In the genomic region with DNA sequence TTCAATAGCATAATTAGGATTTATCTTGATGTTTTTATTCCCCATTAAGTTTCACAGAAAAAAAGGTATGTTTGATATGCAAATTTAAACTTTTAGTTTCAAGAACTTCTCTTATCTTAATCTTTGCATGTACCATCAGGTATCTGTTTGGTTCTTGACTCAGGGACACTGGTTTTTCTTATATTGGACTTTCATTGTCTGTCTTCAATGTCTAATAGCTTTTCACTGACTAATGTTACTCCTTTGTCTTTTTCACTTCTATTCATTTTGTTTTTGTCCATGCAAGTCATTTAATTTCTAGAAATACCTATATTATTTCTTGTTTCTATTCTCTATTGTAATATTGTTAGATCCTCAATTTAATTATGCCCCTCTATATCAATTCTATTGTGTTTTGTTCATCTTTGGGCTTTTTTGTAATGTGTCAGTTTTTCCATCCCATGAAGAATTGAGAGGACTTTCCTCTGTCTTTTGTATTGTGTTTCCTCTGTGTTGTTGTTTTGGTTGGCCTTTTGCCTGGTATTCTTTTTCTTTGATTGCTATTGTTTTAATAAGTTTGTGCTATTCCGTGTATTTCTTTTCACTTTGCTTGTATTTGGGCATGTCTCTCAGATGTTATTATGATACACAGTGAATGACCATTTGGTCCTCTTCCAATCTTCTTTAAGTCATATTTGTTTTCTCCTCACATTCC, we compare ENCODE assay signal across 28 cellular contexts.
"Had no signal": no experiment of that assay in that cellular context is flagged by ENCODE, and none has a peak within 500 bp of the region (broad histone marks: within the 10 kb centered on the region; RNA-seq: fewer than 3 reads in every experiment).

No MANE protein-coding gene starts in this region.

- H3K9me3 ChIP-seq: suprapubic skin, transverse colon, upper lobe of right lung, uterus had no signal

- H3K27me3 Mint-ChIP-seq: progenitor cell of endocrine pancreas had no signal

- H3K4me1 ChIP-seq: esophagus muscularis mucosa, neural progenitor cell, parathyroid adenoma, right atrium auricular region, suprapubic skin, transverse colon, upper lobe of right lung, uterus had no signal

- H3K4me1 Mint-ChIP-seq: naive thymus-derived CD4-positive, alpha-beta T cell; nephron; neural progenitor cell; stimulated activated naive CD8-positive, alpha-beta T cell treated with anti-CD3 and anti-CD28 coated beads, Interleukin-15, amount 100 ng/mL, for 72 hours had no signal

- H3K27ac Mint-ChIP-seq: endodermal cell; naive thymus-derived CD4-positive, alpha-beta T cell; nephron; neural progenitor cell; progenitor cell of endocrine pancreas had no signal

- H3K27me3 ChIP-seq: esophagus muscularis mucosa, neural progenitor cell, right atrium auricular region, suprapubic skin, transverse colon, upper lobe of right lung, uterus had no signal

- H3K36me3 ChIP-seq: esophagus muscularis mucosa, neural progenitor cell, right atrium auricular region, suprapubic skin, transverse colon, upper lobe of right lung, uterus had no signal

- FAIRE-seq: frontal cortex, keratinocyte had no signal

- H3K27ac ChIP-seq: esophagus muscularis mucosa, neural progenitor cell, parathyroid adenoma, right atrium auricular region, suprapubic skin, transverse colon, upper lobe of right lung, uterus had no signal

- DNase-seq: cortex of kidney; effector CD8-positive, alpha-beta T cell; endodermal cell; hypothalamus; left ventricle myocardium superior; mesendoderm; midbrain; naive thymus-derived CD4-positive, alpha-beta T cell; stimulated activated CD4-positive, alpha-beta T cell treated with anti-CD3 and anti-CD28 coated beads, Interleukin-12 subunit alpha, Interleukin-12 subunit beta, amount 100 ng/mL, for 4 hours; stimulated activated CD4-positive, alpha-beta T cell treated with anti-CD3 and anti-CD28 coated beads, Interleukin-1b, Interleukin-23, amount 100 ng/mL, for 48 hours; stimulated activated CD4-positive, alpha-beta T cell treated with anti-CD3 and anti-CD28 coated beads, Interleukin-4, amount 100 ng/mL, for 1 hour; stimulated activated CD8-positive, alpha-beta memory T cell treated with anti-CD3 and anti-CD28 coated beads, Interleukin-4, amount 100 ng/mL, for 48 hours; stimulated activated naive CD4-positive, alpha-beta T cell; stimulated activated naive CD8-positive, alpha-beta T cell treated with anti-CD3 and anti-CD28 coated beads, Interleukin-15, amount 100 ng/mL, for 72 hours; transverse colon; upper lobe of right lung; uterus had no signal

- H3K36me3 Mint-ChIP-seq: neural progenitor cell had no signal

- H3K4me3 Mint-ChIP-seq: endodermal cell; naive thymus-derived CD4-positive, alpha-beta T cell; nephron; neural progenitor cell; stimulated activated naive CD8-positive, alpha-beta T cell treated with anti-CD3 and anti-CD28 coated beads, Interleukin-15, amount 100 ng/mL, for 72 hours had no signal

- H3K4me3 ChIP-seq: esophagus muscularis mucosa, lung, neural progenitor cell, right atrium auricular region, smooth muscle cell, suprapubic skin, transverse colon, upper lobe of right lung, uterus had no signal
